In the genomic region with DNA sequence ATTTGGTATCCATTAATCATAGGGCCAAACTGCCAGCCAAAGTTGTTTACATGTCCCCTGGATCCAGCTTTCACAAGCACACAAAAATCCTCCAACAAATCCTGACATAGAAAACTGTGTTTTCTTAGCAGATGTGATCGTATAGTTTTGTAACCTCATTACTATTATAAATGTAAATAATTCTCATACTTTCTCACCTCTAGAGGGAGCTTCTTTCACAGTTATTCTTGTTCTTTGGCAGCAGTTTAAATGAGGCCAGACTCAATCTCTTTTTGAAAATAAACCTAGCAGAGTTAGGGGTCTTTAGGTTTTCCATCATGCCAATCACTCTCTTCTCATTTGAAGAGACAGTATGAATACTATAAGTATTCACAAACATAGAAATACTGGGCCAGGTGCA, we compare ENCODE assay signal across 9 cellular contexts. TPM values are rescaled to one million over a fixed set of nuclear protein-coding genes. Genes with fewer than 3 reads are reported as not detected.
DNase-seq lines count a peak whose midpoint lies in the region; ATAC-seq and TF ChIP-seq lines count a peak whose summit lies in the region.
"Had no signal": no experiment of that assay in that cellular context is flagged by ENCODE, and none has a peak within 500 bp of the region (broad histone marks: within the 10 kb centered on the region; RNA-seq: fewer than 3 reads in every experiment).

No MANE protein-coding gene starts in this region.

- intact Hi-C loops in psoas muscle (cut with DNase I) = no loop called here

- peak; percentile 56 for TF ChIP-seq CTCF in psoas muscle (IDR thresholded peaks at IDR 0.05)

- no peaks in the 10 kb centered on the region for H3K36me3 ChIP-seq in psoas muscle (ENCODE audit: insufficient read depth in 1 of 2, low read depth in 1 of 2)

- H3K4me1 ChIP-seq in psoas muscle = no peaks in the 10 kb centered on the region

- WGBS in psoas muscle, 3 donors = 35 to 92% (median 74%) methylated on average over 1 of the region's 1 CpG

- DNase-seq in DMS 273 (lab: John Stamatoyannopoulos, UW; ENCODE audit: unreplicated experiment) = peak; percentile 59
- DNase-seq in DMS 273 treated with DMSO at 0.1 percent for 48 hours (lab: John Stamatoyannopoulos, UW) = no peak
- peak; percentile 15 for DNase-seq in NCI-H1105 (lab: John Stamatoyannopoulos, UW)
- peak; percentile 11 to 37 for DNase-seq in dermis microvascular lymphatic vessel endothelial cell (ENCODE audit: low read depth in 2 of 2)
- DNase-seq in psoas muscle = no peak
- DNase-seq in COR-L47 (lab: John Stamatoyannopoulos, UW) = no peak
- no peak for DNase-seq in AG08395 (ENCODE audit: low spot score)
- DNase-seq: 8988T had no signal

- ATAC-seq in psoas muscle = no peak
- no peak for ATAC-seq in HG03457 (IDR thresholded peaks at IDR 0.05; ENCODE audit: unreplicated experiment)

- H3K9me3 ChIP-seq in psoas muscle = no peaks in the 10 kb centered on the region

- H3K4me3 ChIP-seq in psoas muscle = no peak overlapping the region

- no peak overlapping the region for H3K27ac ChIP-seq in psoas muscle

- H3K27me3 ChIP-seq in psoas muscle (ENCODE audit: insufficient read depth in 3 of 3, low read length in 2 of 3) = peaks cover 0 to 2% (median 0%) of the 10 kb centered on the region in 3 donors

RNA-seq across cellular contexts. Expression of a gene that starts 17.0 kb away (rescaled TPM):
- total RNA-seq in dermis microvascular lymphatic vessel endothelial cell (4.0 and 7.0 TPM in 2 replicates), psoas muscle (10 to 100 TPM in 1 of 4 donors, 1 to 10 TPM in 3; 7.7 to 14.3 (median 9.5) TPM)
- 10 to 100 TPM in 1 of 3 donors, 1 to 10 TPM in 2; 3.4 to 12.4 (median 4.5) TPM for polyA plus RNA-seq in psoas muscle

RNA-seq across cellular contexts. Expression of a gene that starts 40.8 kb away (rescaled TPM):
- total RNA-seq in dermis microvascular lymphatic vessel endothelial cell = 11.7 and 15.7 TPM in 2 replicates
- 10 to 100 TPM in 2 of 4 donors, 1 to 10 TPM in 2; 7.8 to 11.0 (median 9.9) TPM for total RNA-seq in psoas muscle
- polyA plus RNA-seq in psoas muscle = 1 to 10 TPM; 8.9 to 9.9 (median 8.9) TPM

Comparison
In these comparisons a context has a peak if more than half of its experiments do, and no peak if none do; other contexts are left out.
1. DNase-seq: peak in DMS 273 (single experiment), NCI-H1105 (single experiment) and dermis microvascular lymphatic vessel endothelial cell (2 of 2); none in DMS 273 treated with DMSO at 0.1 percent for 48 hours (single experiment), psoas muscle (0 of 2), COR-L47 (single experiment) and AG08395 (single experiment).